Comparison of ENCODE assay signal across 1 cellular context in genomic region chr10:68988530-68989316, GRCh38.
TF ChIP-seq lines count a peak whose summit lies in the region.

A gene with protein sequence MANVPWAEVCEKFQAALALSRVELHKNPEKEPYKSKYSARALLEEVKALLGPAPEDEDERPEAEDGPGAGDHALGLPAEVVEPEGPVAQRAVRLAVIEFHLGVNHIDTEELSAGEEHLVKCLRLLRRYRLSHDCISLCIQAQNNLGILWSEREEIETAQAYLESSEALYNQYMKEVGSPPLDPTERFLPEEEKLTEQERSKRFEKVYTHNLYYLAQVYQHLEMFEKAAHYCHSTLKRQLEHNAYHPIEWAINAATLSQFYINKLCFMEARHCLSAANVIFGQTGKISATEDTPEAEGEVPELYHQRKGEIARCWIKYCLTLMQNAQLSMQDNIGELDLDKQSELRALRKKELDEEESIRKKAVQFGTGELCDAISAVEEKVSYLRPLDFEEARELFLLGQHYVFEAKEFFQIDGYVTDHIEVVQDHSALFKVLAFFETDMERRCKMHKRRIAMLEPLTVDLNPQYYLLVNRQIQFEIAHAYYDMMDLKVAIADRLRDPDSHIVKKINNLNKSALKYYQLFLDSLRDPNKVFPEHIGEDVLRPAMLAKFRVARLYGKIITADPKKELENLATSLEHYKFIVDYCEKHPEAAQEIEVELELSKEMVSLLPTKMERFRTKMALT (plus strand): TSS chr10:68988803. CDS start chr10:68988833, 30 bp downstream.

TF ChIP-seq in HEK293, 187 proteins besides CTCF, POLR2A, EP300 and RAD21 (continued from another document and continues in another):
- TF ChIP-seq, protein P1, sequence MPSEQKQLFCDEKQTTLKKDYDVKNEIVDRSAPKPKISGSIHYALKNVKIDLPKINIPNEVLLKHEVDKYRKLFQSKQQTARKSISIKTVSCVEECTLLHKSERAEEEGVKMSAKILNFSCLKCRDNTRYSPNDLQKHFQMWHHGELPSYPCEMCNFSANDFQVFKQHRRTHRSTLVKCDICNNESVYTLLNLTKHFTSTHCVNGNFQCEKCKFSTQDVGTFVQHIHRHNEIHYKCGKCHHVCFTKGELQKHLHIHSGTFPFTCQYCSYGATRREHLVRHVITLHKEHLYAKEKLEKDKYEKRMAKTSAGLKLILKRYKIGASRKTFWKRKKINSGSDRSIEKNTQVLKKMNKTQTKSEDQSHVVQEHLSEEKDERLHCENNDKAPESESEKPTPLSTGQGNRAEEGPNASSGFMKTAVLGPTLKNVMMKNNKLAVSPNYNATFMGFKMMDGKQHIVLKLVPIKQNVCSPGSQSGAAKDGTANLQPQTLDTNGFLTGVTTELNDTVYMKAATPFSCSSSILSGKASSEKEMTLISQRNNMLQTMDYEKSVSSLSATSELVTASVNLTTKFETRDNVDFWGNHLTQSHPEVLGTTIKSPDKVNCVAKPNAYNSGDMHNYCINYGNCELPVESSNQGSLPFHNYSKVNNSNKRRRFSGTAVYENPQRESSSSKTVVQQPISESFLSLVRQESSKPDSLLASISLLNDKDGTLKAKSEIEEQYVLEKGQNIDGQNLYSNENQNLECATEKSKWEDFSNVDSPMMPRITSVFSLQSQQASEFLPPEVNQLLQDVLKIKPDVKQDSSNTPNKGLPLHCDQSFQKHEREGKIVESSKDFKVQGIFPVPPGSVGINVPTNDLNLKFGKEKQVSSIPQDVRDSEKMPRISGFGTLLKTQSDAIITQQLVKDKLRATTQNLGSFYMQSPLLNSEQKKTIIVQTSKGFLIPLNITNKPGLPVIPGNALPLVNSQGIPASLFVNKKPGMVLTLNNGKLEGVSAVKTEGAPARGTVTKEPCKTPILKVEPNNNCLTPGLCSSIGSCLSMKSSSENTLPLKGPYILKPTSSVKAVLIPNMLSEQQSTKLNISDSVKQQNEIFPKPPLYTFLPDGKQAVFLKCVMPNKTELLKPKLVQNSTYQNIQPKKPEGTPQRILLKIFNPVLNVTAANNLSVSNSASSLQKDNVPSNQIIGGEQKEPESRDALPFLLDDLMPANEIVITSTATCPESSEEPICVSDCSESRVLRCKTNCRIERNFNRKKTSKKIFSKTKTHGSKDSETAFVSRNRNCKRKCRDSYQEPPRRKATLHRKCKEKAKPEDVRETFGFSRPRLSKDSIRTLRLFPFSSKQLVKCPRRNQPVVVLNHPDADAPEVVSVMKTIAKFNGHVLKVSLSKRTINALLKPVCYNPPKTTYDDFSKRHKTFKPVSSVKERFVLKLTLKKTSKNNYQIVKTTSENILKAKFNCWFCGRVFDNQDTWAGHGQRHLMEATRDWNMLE (tag by site-specific recombination; conservative IDR thresholded peaks at IDR 0.05; ENCODE audit: low read depth) = no peak
- TF ChIP-seq ZNF571 (tag by site-specific recombination; IDR thresholded peaks at IDR 0.05) = no peak
- peak; percentile 78 for TF ChIP-seq SP7 (tag by site-specific recombination; IDR thresholded peaks at IDR 0.05)
- TF ChIP-seq INSM2 (tag by site-specific recombination; IDR thresholded peaks at IDR 0.05) = no peak
- peak; percentile 80 for TF ChIP-seq KLF9 (tag by site-specific recombination; IDR thresholded peaks at IDR 0.05; ENCODE audit: low read depth)
- TF ChIP-seq SP2 (tag by site-specific recombination; IDR thresholded peaks at IDR 0.05) = peak; percentile 90
- TF ChIP-seq HOXC10 (CRISPR knock-in tag; IDR thresholded peaks at IDR 0.05) = no peak
- TF ChIP-seq GLIS1 (tag by site-specific recombination; IDR thresholded peaks at IDR 0.05) = peak; percentile 80
- TF ChIP-seq ZNF626 (tag by site-specific recombination; IDR thresholded peaks at IDR 0.05) = no peak
- no peak for TF ChIP-seq ZNF266 (tag by site-specific recombination; IDR thresholded peaks at IDR 0.05; ENCODE audit: low read depth)
- TF ChIP-seq MEIS1 (CRISPR knock-in tag; IDR thresholded peaks at IDR 0.05; ENCODE audit: borderline replicate concordance) = no peak
- peak; percentile 90 for TF ChIP-seq ZNF501 (tag by site-specific recombination; IDR thresholded peaks at IDR 0.05)
- no peak for TF ChIP-seq ZNF514 (tag by site-specific recombination; IDR thresholded peaks at IDR 0.05)
- TF ChIP-seq ZNF138 (tag by site-specific recombination; IDR thresholded peaks at IDR 0.05; ENCODE audit: borderline replicate concordance) = no peak
- no peak for TF ChIP-seq ZBTB49 (tag by site-specific recombination; IDR thresholded peaks at IDR 0.05; ENCODE audit: low read depth)
- TF ChIP-seq, protein P2, sequence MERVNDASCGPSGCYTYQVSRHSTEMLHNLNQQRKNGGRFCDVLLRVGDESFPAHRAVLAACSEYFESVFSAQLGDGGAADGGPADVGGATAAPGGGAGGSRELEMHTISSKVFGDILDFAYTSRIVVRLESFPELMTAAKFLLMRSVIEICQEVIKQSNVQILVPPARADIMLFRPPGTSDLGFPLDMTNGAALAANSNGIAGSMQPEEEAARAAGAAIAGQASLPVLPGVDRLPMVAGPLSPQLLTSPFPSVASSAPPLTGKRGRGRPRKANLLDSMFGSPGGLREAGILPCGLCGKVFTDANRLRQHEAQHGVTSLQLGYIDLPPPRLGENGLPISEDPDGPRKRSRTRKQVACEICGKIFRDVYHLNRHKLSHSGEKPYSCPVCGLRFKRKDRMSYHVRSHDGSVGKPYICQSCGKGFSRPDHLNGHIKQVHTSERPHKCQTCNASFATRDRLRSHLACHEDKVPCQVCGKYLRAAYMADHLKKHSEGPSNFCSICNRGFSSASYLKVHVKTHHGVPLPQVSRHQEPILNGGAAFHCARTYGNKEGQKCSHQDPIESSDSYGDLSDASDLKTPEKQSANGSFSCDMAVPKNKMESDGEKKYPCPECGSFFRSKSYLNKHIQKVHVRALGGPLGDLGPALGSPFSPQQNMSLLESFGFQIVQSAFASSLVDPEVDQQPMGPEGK (tag by site-specific recombination; IDR thresholded peaks at IDR 0.05) = peak; percentile 49
- no peak for TF ChIP-seq ZNF214 (tag by site-specific recombination; IDR thresholded peaks at IDR 0.05; ENCODE audit: borderline replicate concordance)
- no peak; the same call in 1 of the 2 replicates for TF ChIP-seq ZNF704 (tag by site-specific recombination; IDR thresholded peaks at IDR 0.05)
- no peak for TF ChIP-seq HOXA7 (CRISPR knock-in tag; IDR thresholded peaks at IDR 0.05; ENCODE audit: borderline replicate concordance)
- no peak for TF ChIP-seq ZNF544 (tag by site-specific recombination; IDR thresholded peaks at IDR 0.05)
- TF ChIP-seq ZNF610 (tag by site-specific recombination; IDR thresholded peaks at IDR 0.05; ENCODE audit: borderline replicate concordance) = no peak
- no peak for TF ChIP-seq ZNF560 (tag by site-specific recombination; IDR thresholded peaks at IDR 0.05; ENCODE audit: borderline replicate concordance)
- TF ChIP-seq FEZF1 (tag by site-specific recombination; IDR thresholded peaks at IDR 0.05) = no peak
- no peak for TF ChIP-seq ZNF677 (tag by site-specific recombination; IDR thresholded peaks at IDR 0.05)
- TF ChIP-seq ZNF623 (tag by site-specific recombination; IDR thresholded peaks at IDR 0.05) = no peak
- TF ChIP-seq, protein P3, sequence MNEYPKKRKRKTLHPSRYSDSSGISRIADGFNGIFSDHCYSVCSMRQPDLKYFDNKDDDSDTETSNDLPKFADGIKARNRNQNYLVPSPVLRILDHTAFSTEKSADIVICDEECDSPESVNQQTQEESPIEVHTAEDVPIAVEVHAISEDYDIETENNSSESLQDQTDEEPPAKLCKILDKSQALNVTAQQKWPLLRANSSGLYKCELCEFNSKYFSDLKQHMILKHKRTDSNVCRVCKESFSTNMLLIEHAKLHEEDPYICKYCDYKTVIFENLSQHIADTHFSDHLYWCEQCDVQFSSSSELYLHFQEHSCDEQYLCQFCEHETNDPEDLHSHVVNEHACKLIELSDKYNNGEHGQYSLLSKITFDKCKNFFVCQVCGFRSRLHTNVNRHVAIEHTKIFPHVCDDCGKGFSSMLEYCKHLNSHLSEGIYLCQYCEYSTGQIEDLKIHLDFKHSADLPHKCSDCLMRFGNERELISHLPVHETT (tag by site-specific recombination; IDR thresholded peaks at IDR 0.05) = 0 out of 2 replicates have a peak, but pooled peaks have one; percentile 21
- TF ChIP-seq MZF1 (tag by site-specific recombination; IDR thresholded peaks at IDR 0.05; ENCODE audit: borderline replicate concordance) = no peak
- TF ChIP-seq HIC1 (tag by site-specific recombination; IDR thresholded peaks at IDR 0.05) = peak; percentile 64
- TF ChIP-seq OVOL3 (tag by site-specific recombination; IDR thresholded peaks at IDR 0.05) = peak; percentile 76
- no peak for TF ChIP-seq ZNF350 (tag by site-specific recombination; IDR thresholded peaks at IDR 0.05)
- TF ChIP-seq ZNF549 (tag by site-specific recombination; IDR thresholded peaks at IDR 0.05) = no peak
- TF ChIP-seq, protein P4, sequence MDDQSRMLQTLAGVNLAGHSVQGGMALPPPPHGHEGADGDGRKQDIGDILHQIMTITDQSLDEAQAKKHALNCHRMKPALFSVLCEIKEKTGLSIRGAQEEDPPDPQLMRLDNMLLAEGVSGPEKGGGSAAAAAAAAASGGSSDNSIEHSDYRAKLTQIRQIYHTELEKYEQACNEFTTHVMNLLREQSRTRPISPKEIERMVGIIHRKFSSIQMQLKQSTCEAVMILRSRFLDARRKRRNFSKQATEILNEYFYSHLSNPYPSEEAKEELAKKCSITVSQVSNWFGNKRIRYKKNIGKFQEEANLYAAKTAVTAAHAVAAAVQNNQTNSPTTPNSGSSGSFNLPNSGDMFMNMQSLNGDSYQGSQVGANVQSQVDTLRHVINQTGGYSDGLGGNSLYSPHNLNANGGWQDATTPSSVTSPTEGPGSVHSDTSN (CRISPR knock-in tag; IDR thresholded peaks at IDR 0.05) = no peak; the same call in 1 of the 2 replicates
- TF ChIP-seq, protein P5, sequence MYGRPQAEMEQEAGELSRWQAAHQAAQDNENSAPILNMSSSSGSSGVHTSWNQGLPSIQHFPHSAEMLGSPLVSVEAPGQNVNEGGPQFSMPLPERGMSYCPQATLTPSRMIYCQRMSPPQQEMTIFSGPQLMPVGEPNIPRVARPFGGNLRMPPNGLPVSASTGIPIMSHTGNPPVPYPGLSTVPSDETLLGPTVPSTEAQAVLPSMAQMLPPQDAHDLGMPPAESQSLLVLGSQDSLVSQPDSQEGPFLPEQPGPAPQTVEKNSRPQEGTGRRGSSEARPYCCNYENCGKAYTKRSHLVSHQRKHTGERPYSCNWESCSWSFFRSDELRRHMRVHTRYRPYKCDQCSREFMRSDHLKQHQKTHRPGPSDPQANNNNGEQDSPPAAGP (tag by site-specific recombination; IDR thresholded peaks at IDR 0.05) = peak; percentile 76
- no peak for TF ChIP-seq BCL11B (tag by site-specific recombination; IDR thresholded peaks at IDR 0.05; ENCODE audit: low read depth)
- TF ChIP-seq ZNF664 (tag by site-specific recombination; IDR thresholded peaks at IDR 0.05) = no peak
- TF ChIP-seq ZNF184 (tag by site-specific recombination; IDR thresholded peaks at IDR 0.05) = no peak
- TF ChIP-seq ZNF791 (tag by site-specific recombination; IDR thresholded peaks at IDR 0.05) = no peak
- peak; percentile 8; the same call in 1 of the 2 replicates for TF ChIP-seq ZIC2 (tag by site-specific recombination; IDR thresholded peaks at IDR 0.05)
- TF ChIP-seq REPIN1 (tag by site-specific recombination; IDR thresholded peaks at IDR 0.05; ENCODE audit: low read depth) = no peak; the same call in 1 of the 2 replicates
- TF ChIP-seq TRIM28 (IDR thresholded peaks at IDR 0.05; ENCODE audit: borderline replicate concordance, low read length) = no peak
- no peak for TF ChIP-seq ZNF311 (tag by site-specific recombination; IDR thresholded peaks at IDR 0.05; ENCODE audit: borderline replicate concordance)
- TF ChIP-seq ZNF324 (tag by site-specific recombination; IDR thresholded peaks at IDR 0.05) = peak; percentile 24; the same call in 1 of the 2 replicates
